Comparison of ENCODE assay signal across 6 cellular contexts in the genomic region with DNA sequence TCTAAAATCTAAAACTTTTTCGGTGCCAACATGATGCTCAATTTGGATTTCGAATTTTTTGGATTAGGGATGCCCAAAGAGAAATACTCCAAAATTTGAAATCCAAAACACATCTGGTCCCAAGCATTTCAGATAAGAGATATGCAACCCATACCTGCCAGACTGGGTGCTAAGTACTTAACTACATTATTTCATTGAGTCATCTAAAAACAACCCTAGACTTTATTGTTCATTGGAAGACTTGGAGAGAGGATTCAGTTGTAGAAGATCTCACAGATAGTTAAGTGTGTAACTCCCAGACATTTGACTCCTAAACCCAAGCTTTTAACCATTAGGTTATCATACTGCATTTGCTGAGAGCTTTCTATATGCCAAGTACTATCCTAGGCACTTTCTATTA.
"Had no signal": no experiment of that assay in that cellular context is flagged by ENCODE, and none has a peak within 500 bp of the region (broad histone marks: within the 10 kb centered on the region; RNA-seq: fewer than 3 reads in every experiment).

No MANE protein-coding gene starts in this region.

- DNase-seq: GDM1, GF-D8 had no signal

- H3K4me3 ChIP-seq: GM12878 had no signal

- FAIRE-seq: G401.6, GM12878, GM12892, GM19239 had no signal
